ENCODE assay signal across 10 cellular contexts in genomic region chrX:2855761-2856160, GRCh38. TPM values are rescaled to one million over a fixed set of nuclear protein-coding genes. Genes with fewer than 3 reads are reported as not detected.
"Had no signal": no experiment of that assay in that cellular context is flagged by ENCODE, and none has a peak within 500 bp of the region (broad histone marks: within the 10 kb centered on the region; RNA-seq: fewer than 3 reads in every experiment).

No MANE protein-coding gene starts in this region.

- H3K4me2 ChIP-seq: KMS-11 had no signal

- H3K9ac ChIP-seq: KMS-11 had no signal

- FAIRE-seq: HepG2, HTR-8/SVneo had no signal

- H3K4me1 Mint-ChIP-seq: IgD-negative memory B cell had no signal

- H3K4me3 Mint-ChIP-seq: IgD-negative memory B cell had no signal

- DNase-seq: IMR-90, KBM-7, KG1 had no signal

- H3K27ac ChIP-seq: HL-60, KMS-11 had no signal

- ATAC-seq: HepG2 had no signal

- H3K27ac Mint-ChIP-seq: IgD-negative memory B cell had no signal

- H3K36me3 Mint-ChIP-seq: IgD-negative memory B cell had no signal

RNA-seq across cellular contexts. Expression of gene GYG2, which starts 27.0 kb away (rescaled TPM):
- total RNA-seq: HT-29, HT1080 had no signal
- polyA plus RNA-seq: IgD-negative memory B cell had no signal
